In the genomic region with DNA sequence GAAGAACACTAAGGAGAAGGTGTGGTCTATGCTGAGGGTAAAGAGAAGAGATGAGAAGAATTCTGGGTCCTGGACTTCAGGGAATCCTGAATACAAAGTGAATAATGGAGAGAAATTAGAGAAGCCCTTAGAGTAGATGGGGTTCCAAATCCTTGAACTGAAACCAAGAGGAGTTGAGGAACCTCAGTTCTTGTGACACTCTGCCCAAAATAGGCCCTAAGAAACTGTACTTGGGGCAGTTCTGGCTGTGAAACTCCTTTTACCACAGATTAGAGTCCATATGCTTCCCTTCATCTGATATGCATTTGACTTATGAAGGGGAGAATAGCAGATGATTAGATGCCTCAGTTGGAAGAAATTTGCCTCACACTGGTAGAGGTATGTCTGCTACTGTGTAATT, we compare ENCODE assay signal across 9 cellular contexts. TPM values are rescaled to one million over a fixed set of nuclear protein-coding genes. Genes with fewer than 3 reads are reported as not detected.
A peak's percentile ranks its signal among the peaks of the same experiment; 100 is the strongest.
DNase-seq lines count a peak whose midpoint lies in the region; ATAC-seq and TF ChIP-seq lines count a peak whose summit lies in the region.
"Had no signal": no experiment of that assay in that cellular context is flagged by ENCODE, and none has a peak within 500 bp of the region (broad histone marks: within the 10 kb centered on the region; RNA-seq: fewer than 3 reads in every experiment).

No MANE protein-coding gene starts in this region.

- no peak overlapping the region for H3K27ac ChIP-seq in Karpas-422 (ENCODE audit: low read length)

- peak overlapping the region; percentile 5 for H3K4me3 Mint-ChIP-seq in T-helper 17 cell
- no peak overlapping the region for H3K4me3 Mint-ChIP-seq in stimulated activated memory B cell treated with anti-CD40 and anti-IgM and Interleukin-4, amounts not matched to agents 10 μg/mL and 1 μg/mL and 100 μg/mL, for 72 hours

- H3K9me3 Mint-ChIP-seq in stimulated activated memory B cell treated with anti-CD40 and anti-IgM and Interleukin-4, amounts not matched to agents 10 μg/mL and 1 μg/mL and 100 μg/mL, for 72 hours = no peaks in the 10 kb centered on the region

- ATAC-seq in GM19324 (IDR thresholded peaks at IDR 0.05; ENCODE audit: low FRiP score, unreplicated experiment) (peak; percentile 35), HG02870 (IDR thresholded peaks at IDR 0.05; ENCODE audit: unreplicated experiment) (peak; percentile 50), T-helper 17 cell (no peak)
- no peak for ATAC-seq in stimulated activated memory B cell treated with anti-CD40 and anti-IgM and Interleukin-4, amounts not matched to agents 10 μg/mL and 1 μg/mL and 100 μg/mL, for 72 hours

- H3K27me3 Mint-ChIP-seq in T-helper 17 cell = no peaks in the 10 kb centered on the region
- no peaks in the 10 kb centered on the region for H3K27me3 Mint-ChIP-seq in stimulated activated memory B cell treated with anti-CD40 and anti-IgM and Interleukin-4, amounts not matched to agents 10 μg/mL and 1 μg/mL and 100 μg/mL, for 72 hours

- H3K27me3 ChIP-seq in Karpas-422 (ENCODE audit: low read length) = no peaks in the 10 kb centered on the region

- H4K20me1 ChIP-seq in Karpas-422 (ENCODE audit: insufficient read depth, low read depth, low read length) = no peaks in the 10 kb centered on the region

- H3K4me3 ChIP-seq in Karpas-422 (ENCODE audit: low read length) = no peak overlapping the region

- H3K9ac ChIP-seq in Karpas-422 (ENCODE audit: low read length) = no peak overlapping the region

- no peak overlapping the region for H2AFZ ChIP-seq in Karpas-422 (ENCODE audit: low read length)

- H3K36me3 ChIP-seq in Karpas-422 (ENCODE audit: insufficient read depth, low read length) = no peaks in the 10 kb centered on the region

- no peak overlapping the region for H3K4me2 ChIP-seq in Karpas-422 (ENCODE audit: low read depth, low read length, poor library complexity, severe bottlenecking)

- DNase-seq in T-helper 17 cell (no peak), GM20000 (ENCODE audit: low spot score) (no peak), NCI-H2081 (lab: John Stamatoyannopoulos, UW) (no peak), hippocampal formation (lab: John Stamatoyannopoulos, UW) (no peak), Karpas-422 (no peak)
- DNase-seq: NCI-H69 had no signal

- H3K36me3 Mint-ChIP-seq in T-helper 17 cell (ENCODE audit: low read depth) = peaks cover 2% of the 10 kb centered on the region
- no peaks in the 10 kb centered on the region for H3K36me3 Mint-ChIP-seq in stimulated activated memory B cell treated with anti-CD40 and anti-IgM and Interleukin-4, amounts not matched to agents 10 μg/mL and 1 μg/mL and 100 μg/mL, for 72 hours

- H3K79me2 ChIP-seq in Karpas-422 (ENCODE audit: low read length) = no peaks in the 10 kb centered on the region

- H3K27ac Mint-ChIP-seq in T-helper 17 cell = peak overlapping the region; percentile 92
- peak overlapping the region; percentile 70 for H3K27ac Mint-ChIP-seq in stimulated activated memory B cell treated with anti-CD40 and anti-IgM and Interleukin-4, amounts not matched to agents 10 μg/mL and 1 μg/mL and 100 μg/mL, for 72 hours

- no peak for TF ChIP-seq CTCF in GM20000 (IDR thresholded peaks at IDR 0.05; ENCODE audit: extremely low read depth, missing control alignments)

- H3K9me3 ChIP-seq in T-helper 17 cell (ENCODE audit: control insufficient read depth, low read length, poor library complexity, severe bottlenecking) = no peaks in the 10 kb centered on the region
- no peaks in the 10 kb centered on the region for H3K9me3 ChIP-seq in Karpas-422 (ENCODE audit: low read length)

- no peaks in the 10 kb centered on the region for H3K9me2 ChIP-seq in Karpas-422 (replicated peaks; ENCODE audit: insufficient read depth, low read length)

- H3K4me1 Mint-ChIP-seq in T-helper 17 cell = peaks cover 49% of the 10 kb centered on the region
- H3K4me1 Mint-ChIP-seq in stimulated activated memory B cell treated with anti-CD40 and anti-IgM and Interleukin-4, amounts not matched to agents 10 μg/mL and 1 μg/mL and 100 μg/mL, for 72 hours = peaks cover 53% of the 10 kb centered on the region

- H3K4me1 ChIP-seq in Karpas-422 (ENCODE audit: low read length) = no peaks in the 10 kb centered on the region

RNA-seq across cellular contexts. Expression of a gene that starts 19.0 kb away (rescaled TPM):
- 100 to 1,000 TPM; 107 to 108 TPM for total RNA-seq in T-helper 17 cell
- not detected in 2 replicates for total RNA-seq in Karpas-422 (2014; rRNA removed; shearing (Covaris generic); ENCODE audit: low replicate concordance)

Comparison
In these comparisons a context has a peak if more than half of its experiments do, and no peak if none do; other contexts are left out.
1. ATAC-seq: peak in GM19324 (single experiment) and HG02870 (single experiment); none in T-helper 17 cell (single experiment) and stimulated activated memory B cell treated with anti-CD40 and anti-IgM and Interleukin-4, amounts not matched to agents 10 μg/mL and 1 μg/mL and 100 μg/mL, for 72 hours (single experiment).
2. RNA of a gene that starts 19.0 kb away (total RNA-seq): 107 to 108 TPM in T-helper 17 cell; not detected in Karpas-422; every median in the first group is over 100 times any median in the second.